ENCODE assay signal across 1 cellular context in the genomic region with DNA sequence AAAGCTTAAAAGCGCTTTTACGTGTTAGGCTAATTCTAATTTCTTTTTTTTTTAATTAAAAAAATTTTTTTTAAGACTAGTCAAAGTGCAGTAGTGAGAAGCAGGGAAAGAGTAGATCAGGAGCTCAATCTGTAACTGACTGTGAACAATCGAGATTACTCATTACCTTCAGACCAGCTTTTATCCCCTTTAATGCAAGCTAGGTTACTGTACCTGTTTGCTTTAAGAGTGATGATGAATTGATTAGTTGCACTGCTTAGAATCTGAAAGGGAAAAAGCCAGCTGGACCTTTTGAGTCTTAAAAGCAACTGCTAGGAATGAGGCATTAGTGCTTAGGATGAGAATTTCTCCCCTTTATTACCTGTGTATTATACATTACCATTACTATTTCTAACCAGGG.
TF ChIP-seq lines count a peak whose summit lies in the region.

No MANE protein-coding gene starts in this region.

TF ChIP-seq in GM23338, 12 proteins besides CTCF, POLR2A, EP300 and RAD21 (continued from another document):
- TF ChIP-seq, protein P1, sequence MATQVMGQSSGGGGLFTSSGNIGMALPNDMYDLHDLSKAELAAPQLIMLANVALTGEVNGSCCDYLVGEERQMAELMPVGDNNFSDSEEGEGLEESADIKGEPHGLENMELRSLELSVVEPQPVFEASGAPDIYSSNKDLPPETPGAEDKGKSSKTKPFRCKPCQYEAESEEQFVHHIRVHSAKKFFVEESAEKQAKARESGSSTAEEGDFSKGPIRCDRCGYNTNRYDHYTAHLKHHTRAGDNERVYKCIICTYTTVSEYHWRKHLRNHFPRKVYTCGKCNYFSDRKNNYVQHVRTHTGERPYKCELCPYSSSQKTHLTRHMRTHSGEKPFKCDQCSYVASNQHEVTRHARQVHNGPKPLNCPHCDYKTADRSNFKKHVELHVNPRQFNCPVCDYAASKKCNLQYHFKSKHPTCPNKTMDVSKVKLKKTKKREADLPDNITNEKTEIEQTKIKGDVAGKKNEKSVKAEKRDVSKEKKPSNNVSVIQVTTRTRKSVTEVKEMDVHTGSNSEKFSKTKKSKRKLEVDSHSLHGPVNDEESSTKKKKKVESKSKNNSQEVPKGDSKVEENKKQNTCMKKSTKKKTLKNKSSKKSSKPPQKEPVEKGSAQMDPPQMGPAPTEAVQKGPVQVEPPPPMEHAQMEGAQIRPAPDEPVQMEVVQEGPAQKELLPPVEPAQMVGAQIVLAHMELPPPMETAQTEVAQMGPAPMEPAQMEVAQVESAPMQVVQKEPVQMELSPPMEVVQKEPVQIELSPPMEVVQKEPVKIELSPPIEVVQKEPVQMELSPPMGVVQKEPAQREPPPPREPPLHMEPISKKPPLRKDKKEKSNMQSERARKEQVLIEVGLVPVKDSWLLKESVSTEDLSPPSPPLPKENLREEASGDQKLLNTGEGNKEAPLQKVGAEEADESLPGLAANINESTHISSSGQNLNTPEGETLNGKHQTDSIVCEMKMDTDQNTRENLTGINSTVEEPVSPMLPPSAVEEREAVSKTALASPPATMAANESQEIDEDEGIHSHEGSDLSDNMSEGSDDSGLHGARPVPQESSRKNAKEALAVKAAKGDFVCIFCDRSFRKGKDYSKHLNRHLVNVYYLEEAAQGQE (IDR thresholded peaks at IDR 0.05; ENCODE audit: unreplicated experiment), result no peak
- TF ChIP-seq, protein P2, sequence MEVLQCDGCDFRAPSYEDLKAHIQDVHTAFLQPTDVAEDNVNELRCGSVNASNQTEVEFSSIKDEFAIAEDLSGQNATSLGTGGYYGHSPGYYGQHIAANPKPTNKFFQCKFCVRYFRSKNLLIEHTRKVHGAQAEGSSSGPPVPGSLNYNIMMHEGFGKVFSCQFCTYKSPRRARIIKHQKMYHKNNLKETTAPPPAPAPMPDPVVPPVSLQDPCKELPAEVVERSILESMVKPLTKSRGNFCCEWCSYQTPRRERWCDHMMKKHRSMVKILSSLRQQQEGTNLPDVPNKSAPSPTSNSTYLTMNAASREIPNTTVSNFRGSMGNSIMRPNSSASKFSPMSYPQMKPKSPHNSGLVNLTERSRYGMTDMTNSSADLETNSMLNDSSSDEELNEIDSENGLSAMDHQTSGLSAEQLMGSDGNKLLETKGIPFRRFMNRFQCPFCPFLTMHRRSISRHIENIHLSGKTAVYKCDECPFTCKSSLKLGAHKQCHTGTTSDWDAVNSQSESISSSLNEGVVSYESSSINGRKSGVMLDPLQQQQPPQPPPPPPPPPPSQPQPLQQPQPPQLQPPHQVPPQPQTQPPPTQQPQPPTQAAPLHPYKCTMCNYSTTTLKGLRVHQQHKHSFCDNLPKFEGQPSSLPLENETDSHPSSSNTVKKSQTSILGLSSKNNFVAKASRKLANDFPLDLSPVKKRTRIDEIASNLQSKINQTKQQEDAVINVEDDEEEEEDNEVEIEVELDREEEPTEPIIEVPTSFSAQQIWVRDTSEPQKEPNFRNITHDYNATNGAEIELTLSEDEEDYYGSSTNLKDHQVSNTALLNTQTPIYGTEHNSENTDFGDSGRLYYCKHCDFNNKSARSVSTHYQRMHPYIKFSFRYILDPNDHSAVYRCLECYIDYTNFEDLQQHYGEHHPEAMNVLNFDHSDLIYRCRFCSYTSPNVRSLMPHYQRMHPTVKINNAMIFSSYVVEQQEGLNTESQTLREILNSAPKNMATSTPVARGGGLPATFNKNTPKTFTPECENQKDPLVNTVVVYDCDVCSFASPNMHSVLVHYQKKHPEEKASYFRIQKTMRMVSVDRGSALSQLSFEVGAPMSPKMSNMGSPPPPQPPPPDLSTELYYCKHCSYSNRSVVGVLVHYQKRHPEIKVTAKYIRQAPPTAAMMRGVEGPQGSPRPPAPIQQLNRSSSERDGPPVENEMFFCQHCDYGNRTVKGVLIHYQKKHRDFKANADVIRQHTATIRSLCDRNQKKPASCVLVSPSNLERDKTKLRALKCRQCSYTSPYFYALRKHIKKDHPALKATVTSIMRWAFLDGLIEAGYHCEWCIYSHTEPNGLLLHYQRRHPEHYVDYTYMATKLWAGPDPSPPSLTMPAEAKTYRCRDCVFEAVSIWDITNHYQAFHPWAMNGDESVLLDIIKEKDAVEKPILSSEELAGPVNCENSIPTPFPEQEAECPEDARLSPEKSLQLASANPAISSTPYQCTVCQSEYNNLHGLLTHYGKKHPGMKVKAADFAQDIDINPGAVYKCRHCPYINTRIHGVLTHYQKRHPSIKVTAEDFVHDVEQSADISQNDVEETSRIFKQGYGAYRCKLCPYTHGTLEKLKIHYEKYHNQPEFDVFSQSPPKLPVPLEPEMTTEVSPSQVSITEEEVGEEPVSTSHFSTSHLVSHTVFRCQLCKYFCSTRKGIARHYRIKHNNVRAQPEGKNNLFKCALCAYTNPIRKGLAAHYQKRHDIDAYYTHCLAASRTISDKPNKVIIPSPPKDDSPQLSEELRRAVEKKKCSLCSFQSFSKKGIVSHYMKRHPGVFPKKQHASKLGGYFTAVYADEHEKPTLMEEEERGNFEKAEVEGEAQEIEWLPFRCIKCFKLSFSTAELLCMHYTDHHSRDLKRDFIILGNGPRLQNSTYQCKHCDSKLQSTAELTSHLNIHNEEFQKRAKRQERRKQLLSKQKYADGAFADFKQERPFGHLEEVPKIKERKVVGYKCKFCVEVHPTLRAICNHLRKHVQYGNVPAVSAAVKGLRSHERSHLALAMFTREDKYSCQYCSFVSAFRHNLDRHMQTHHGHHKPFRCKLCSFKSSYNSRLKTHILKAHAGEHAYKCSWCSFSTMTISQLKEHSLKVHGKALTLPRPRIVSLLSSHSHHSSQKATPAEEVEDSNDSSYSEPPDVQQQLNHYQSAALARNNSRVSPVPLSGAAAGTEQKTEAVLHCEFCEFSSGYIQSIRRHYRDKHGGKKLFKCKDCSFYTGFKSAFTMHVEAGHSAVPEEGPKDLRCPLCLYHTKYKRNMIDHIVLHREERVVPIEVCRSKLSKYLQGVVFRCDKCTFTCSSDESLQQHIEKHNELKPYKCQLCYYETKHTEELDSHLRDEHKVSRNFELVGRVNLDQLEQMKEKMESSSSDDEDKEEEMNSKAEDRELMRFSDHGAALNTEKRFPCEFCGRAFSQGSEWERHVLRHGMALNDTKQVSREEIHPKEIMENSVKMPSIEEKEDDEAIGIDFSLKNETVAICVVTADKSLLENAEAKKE (CRISPR knock-in tag; IDR thresholded peaks at IDR 0.05), result no peak
- TF ChIP-seq POLR2AphosphoS5 (IDR thresholded peaks at IDR 0.05; ENCODE audit: low read depth) (no peak), NANOG (IDR thresholded peaks at IDR 0.05; ENCODE audit: borderline replicate concordance) (no peak)
